In genomic region chr3:138453940-138454339, GRCh38 we compare ENCODE assay signal across 1 cellular context. TPM values are rescaled to one million over a fixed set of nuclear protein-coding genes. Genes with fewer than 3 reads are reported as not detected.
"Had no signal": no experiment of that assay in that cellular context is flagged by ENCODE, and none has a peak within 500 bp of the region (broad histone marks: within the 10 kb centered on the region; RNA-seq: fewer than 3 reads in every experiment).

No MANE protein-coding gene starts in this region.

RNA-seq across cellular contexts. Expression of gene ESYT3, which starts 19.5 kb away (rescaled TPM):
- total RNA-seq: OCI-LY7 had no signal
